ENCODE assay signal across 22 cellular contexts in genomic region chr5:133700251-133700650, GRCh38.
DNase-seq lines count a peak whose midpoint lies in the region; ATAC-seq and TF ChIP-seq lines count a peak whose summit lies in the region.
"Had no signal": no experiment of that assay in that cellular context is flagged by ENCODE, and none has a peak within 500 bp of the region (broad histone marks: within the 10 kb centered on the region; RNA-seq: fewer than 3 reads in every experiment).

No MANE protein-coding gene starts in this region.

- H3K36me3 Mint-ChIP-seq in glutamatergic neuron (ENCODE audit: unreplicated experiment), result no peaks in the 10 kb centered on the region
- H3K36me3 Mint-ChIP-seq: CD8-positive, alpha-beta T cell had no signal

- POLR2A ChIA-PET in HEK293 (lab: Yijun Ruan, JAX), result interaction anchor here (0.7 kb wide), 1 partner anchor 204 kb away, joined by 6 read pairs; no protein-coding TSS in a partner anchor

- ATAC-seq in GM21737 (IDR thresholded peaks at IDR 0.05; ENCODE audit: unreplicated experiment), result no peak
- ATAC-seq: CD8-positive, alpha-beta T cell; SK-N-SH treated with all-trans-retinoic acid at 6 μM for 48 hours had no signal

- H3K27me3 ChIP-seq in Peyer's patch, result no peaks in the 10 kb centered on the region
- no peaks in the 10 kb centered on the region for H3K27me3 ChIP-seq in sigmoid colon
- no peaks in the 10 kb centered on the region for H3K27me3 ChIP-seq in testis
- H3K27me3 ChIP-seq: BLaER1 treated with 17β-estradiol and CSF1 and Interleukin-3, amounts not matched to agents 10 nM and 100 nM had no signal

- peak overlapping the region; percentile 36 for H3K27ac Mint-ChIP-seq in glutamatergic neuron (ENCODE audit: unreplicated experiment)
- H3K27ac Mint-ChIP-seq: CD8-positive, alpha-beta T cell; HFFc6 had no signal

- H3K4me1 Mint-ChIP-seq in glutamatergic neuron (ENCODE audit: low read depth, unreplicated experiment), result peaks cover 34% of the 10 kb centered on the region

- DNase-seq in Peyer's patch (peak in 2 of 3 donors; percentile 11 to 21), glutamatergic neuron (no peak), sigmoid colon (peak; percentile 24), testis (no peak)
- DNase-seq in activated effector memory CD4-positive, alpha-beta T cell treated with anti-CD3 and anti-CD28 coated beads, Interleukin-2, amount 50 U/mL, for 16 hours, result no peak
- DNase-seq: DMS53, HFFc6, IMR-90, Kasumi-1, MM.1S, NCI-H1092 treated with DMSO at 0.1 percent for 48 hours, NCI-H1694 treated with DMSO at 0.1 percent for 48 hours, NCI-H510A, NCI-H748 treated with DMSO at 0.1 percent for 48 hours, OCI-M1, RPMI8226, SHP77 treated with DMSO at 0.1 percent for 48 hours had no signal

- H3K27me3 Mint-ChIP-seq in glutamatergic neuron (ENCODE audit: unreplicated experiment), result peaks cover 12% of the 10 kb centered on the region

- intact Hi-C loops in sigmoid colon (cut with DNase I) (no loop called here), testis (cut with DNase I; ENCODE audit: low total_unique reads) (no loop called here)

- TF ChIP-seq EP300 in sigmoid colon (IDR thresholded peaks at IDR 0.05), result no peak

- H3K4me3 Mint-ChIP-seq in glutamatergic neuron (ENCODE audit: unreplicated experiment), result no peak overlapping the region
- H3K4me3 Mint-ChIP-seq: CD8-positive, alpha-beta T cell; HFFc6 had no signal

- no peaks in the 10 kb centered on the region for H3K9me3 ChIP-seq in HEK293 (ENCODE audit: control insufficient read depth, insufficient read depth, low read depth, low read length)
- H3K9me3 ChIP-seq in Peyer's patch, result no peaks in the 10 kb centered on the region
- no peaks in the 10 kb centered on the region for H3K9me3 ChIP-seq in sigmoid colon
- no peaks in the 10 kb centered on the region for H3K9me3 ChIP-seq in testis
- H3K9me3 ChIP-seq: BLaER1 treated with 17β-estradiol and CSF1 and Interleukin-3, amounts not matched to agents 10 nM and 100 nM had no signal

- no peaks in the 10 kb centered on the region for H3K4me1 ChIP-seq in HEK293 (ENCODE audit: control insufficient read depth, insufficient read depth, low read length)
- no peaks in the 10 kb centered on the region for H3K4me1 ChIP-seq in Peyer's patch
- no peaks in the 10 kb centered on the region for H3K4me1 ChIP-seq in sigmoid colon
- H3K4me1 ChIP-seq in testis, result no peaks in the 10 kb centered on the region

- TF ChIP-seq CTCF in HEK293 (tag by site-specific recombination; IDR thresholded peaks at IDR 0.05) (no peak), Peyer's patch (IDR thresholded peaks at IDR 0.05) (no peak), glutamatergic neuron (IDR thresholded peaks at IDR 0.05; ENCODE audit: partially characterized antibody, unreplicated experiment) (no peak), sigmoid colon (IDR thresholded peaks at IDR 0.05) (no peak), testis (IDR thresholded peaks at IDR 0.05) (no peak)

- CTCF ChIA-PET in HEK293 (lab: Yijun Ruan, JAX), result interaction anchor here (0.7 kb wide), 1 partner anchor 35 kb away, joined by 4 read pairs; no protein-coding TSS in a partner anchor

- H3K36me3 ChIP-seq in HEK293 (ENCODE audit: control insufficient read depth in 2 of 2, insufficient read depth in 1 of 2, low read length in 2 of 2) (no peaks in the 10 kb centered on the region), Peyer's patch (no peaks in the 10 kb centered on the region), sigmoid colon (no peaks in the 10 kb centered on the region), testis (ENCODE audit: low read depth, missing control alignments) (no peaks in the 10 kb centered on the region)
- H3K36me3 ChIP-seq: BLaER1 treated with 17β-estradiol and CSF1 and Interleukin-3, amounts not matched to agents 10 nM and 100 nM had no signal

- no peak overlapping the region for H3K27ac ChIP-seq in HEK293 (ENCODE audit: extremely low read depth, low read depth, low read length)
- no peak overlapping the region for H3K27ac ChIP-seq in Peyer's patch
- H3K27ac ChIP-seq in sigmoid colon, result no peak overlapping the region
- no peak overlapping the region for H3K27ac ChIP-seq in testis
- H3K27ac ChIP-seq: BLaER1 treated with 17β-estradiol and CSF1 and Interleukin-3, amounts not matched to agents 10 nM and 100 nM had no signal

- 49 to 67% methylated on average over 2 of the region's 2 CpGs for WGBS in sigmoid colon, 2 donors
- WGBS in testis, 2 donors, result 85% methylated on average over 2 of the region's 2 CpGs; no CpG with 5 or more reads in 1 of the 2 donors

- no peak for TF ChIP-seq POLR2A in Peyer's patch (IDR thresholded peaks at IDR 0.05)
- no peak for TF ChIP-seq POLR2A in sigmoid colon (IDR thresholded peaks at IDR 0.05)
- TF ChIP-seq POLR2A in testis (IDR thresholded peaks at IDR 0.05), result no peak

- no peak overlapping the region for H3K4me3 ChIP-seq in HEK293 (ENCODE audit: low read depth, low read length)
- H3K4me3 ChIP-seq in Peyer's patch, result no peak overlapping the region
- H3K4me3 ChIP-seq in sigmoid colon, result no peak overlapping the region
- H3K4me3 ChIP-seq in testis, result no peak overlapping the region
- H3K4me3 ChIP-seq: BLaER1 treated with 17β-estradiol and CSF1 and Interleukin-3, amounts not matched to agents 10 nM and 100 nM had no signal

- H3K9me3 Mint-ChIP-seq in glutamatergic neuron (ENCODE audit: unreplicated experiment), result peaks cover 3% of the 10 kb centered on the region
- H3K9me3 Mint-ChIP-seq: CD8-positive, alpha-beta T cell; HFFc6 had no signal

TF ChIP-seq in HEK293, 187 proteins besides CTCF, POLR2A, EP300 and RAD21:
- TF ChIP-seq ZNF488 (tag by site-specific recombination; IDR thresholded peaks at IDR 0.05), result 0 out of 2 replicates have a peak, but pooled peaks have one; percentile 22
- TF ChIP-seq ZNF280C (tag by site-specific recombination; IDR thresholded peaks at IDR 0.05), result no peak
- peak; percentile 46; the same call in 1 of the 2 replicates for TF ChIP-seq ZNF18 (tag by site-specific recombination; IDR thresholded peaks at IDR 0.05)
- TF ChIP-seq ZNF701 (tag by site-specific recombination; IDR thresholded peaks at IDR 0.05), result no peak

Comparison
In these comparisons a context has a peak if more than half of its experiments do, and no peak if none do; other contexts are left out.
1. DNase-seq: peak in Peyer's patch (2 of 3) and sigmoid colon (single experiment); none in glutamatergic neuron (single experiment), testis (single experiment) and activated effector memory CD4-positive, alpha-beta T cell treated with anti-CD3 and anti-CD28 coated beads, Interleukin-2, amount 50 U/mL, for 16 hours (single experiment).